Comparison of ENCODE assay signal across 1 cellular context in genomic region chr19:5790573-5791520, GRCh38.
TF ChIP-seq lines count a peak whose summit lies in the region.

TSS of gene DUS3L (minus strand) at chr19:5791163. CDS start at chr19:5791141, 22 bp downstream.

TF ChIP-seq in HEK293, 187 proteins besides CTCF, POLR2A, EP300 and RAD21 (continued from another document):
- no peak for TF ChIP-seq REPIN1 (tag by site-specific recombination; IDR thresholded peaks at IDR 0.05; ENCODE audit: low read depth)
- peak; percentile 100 for TF ChIP-seq ZNF629 (tag by site-specific recombination; IDR thresholded peaks at IDR 0.05)
- TF ChIP-seq ZSCAN5A (tag by site-specific recombination; IDR thresholded peaks at IDR 0.05), result peak; percentile 90
- peak; percentile 32; the same call in 1 of the 2 replicates for TF ChIP-seq TRIM28 (IDR thresholded peaks at IDR 0.05; ENCODE audit: borderline replicate concordance, low read length)
- TF ChIP-seq ZSCAN30 (tag by site-specific recombination; IDR thresholded peaks at IDR 0.05), result peak; percentile 79
- no peak for TF ChIP-seq ZNF366 (tag by site-specific recombination; conservative IDR thresholded peaks at IDR 0.05)
- TF ChIP-seq ZNF26 (tag by site-specific recombination; IDR thresholded peaks at IDR 0.05), result no peak
- no peak for TF ChIP-seq ZNF114 (tag by site-specific recombination; IDR thresholded peaks at IDR 0.05)
- peak; percentile 34; the same call in 1 of the 2 replicates for TF ChIP-seq TSHZ1 (tag by site-specific recombination; IDR thresholded peaks at IDR 0.05; ENCODE audit: borderline replicate concordance)
- TF ChIP-seq ZBTB21 (tag by site-specific recombination; IDR thresholded peaks at IDR 0.05), result peak; percentile 100
- TF ChIP-seq MEIS1 (CRISPR knock-in tag; IDR thresholded peaks at IDR 0.05; ENCODE audit: borderline replicate concordance), result no peak
- peak; percentile 45; the same call in 1 of the 2 replicates for TF ChIP-seq ZNF561 (tag by site-specific recombination; IDR thresholded peaks at IDR 0.05; ENCODE audit: borderline replicate concordance)
- TF ChIP-seq ZBTB17 (tag by site-specific recombination; IDR thresholded peaks at IDR 0.05), result peak; percentile 90
- peak; percentile 96 for TF ChIP-seq ZBTB11 (tag by site-specific recombination; conservative IDR thresholded peaks at IDR 0.05; ENCODE audit: low read depth)
